In genomic region chr20:58362970-58363369, GRCh38 we compare ENCODE assay signal across 33 cellular contexts.
"Had no signal": no experiment of that assay in that cellular context is flagged by ENCODE, and none has a peak within 500 bp of the region (broad histone marks: within the 10 kb centered on the region; RNA-seq: fewer than 3 reads in every experiment).

No MANE protein-coding gene starts in this region.

- H3K27me3 Mint-ChIP-seq: activated B cell treated with CpG ODN at 0.5 μM for 24 hours; activated naive CD8-positive, alpha-beta T cell; activated T-helper 17 cell treated with anti-CD3 and anti-CD28 coated beads, Interleukin-2, amount 50 U/mL, for 72 hours; central memory CD8-positive, alpha-beta T cell; dendritic cell treated with granulocyte-macrophage colony-stimulating factor and Interleukin-4, amounts not matched to agents 40 ng/mL and 50 ng/mL, for 4 days; T-helper 17 cell had no signal

- H3K9me3 Mint-ChIP-seq: activated B cell treated with CpG ODN at 0.5 μM for 24 hours; activated T-helper 17 cell treated with anti-CD3 and anti-CD28 coated beads, Interleukin-2, amount 50 U/mL, for 72 hours; central memory CD8-positive, alpha-beta T cell; dendritic cell treated with granulocyte-macrophage colony-stimulating factor and Interleukin-4, amounts not matched to agents 40 ng/mL and 50 ng/mL, for 4 days; endodermal cell; T-helper 2 cell treated with Interferon-gamma antibody and Interleukin-4, amounts not matched to agents 5 μg/mL and 100 μg/mL, for 36 hours had no signal

- H3K27me3 ChIP-seq: brain microvascular endothelial cell, dorsolateral prefrontal cortex had no signal

- FAIRE-seq: astrocyte, bronchial epithelial cell, frontal cortex had no signal

- H3K4me1 Mint-ChIP-seq: activated B cell treated with CpG ODN at 0.5 μM for 24 hours; activated T-helper 17 cell treated with anti-CD3 and anti-CD28 coated beads, Interleukin-2, amount 50 U/mL, for 72 hours; central memory CD8-positive, alpha-beta T cell; endodermal cell had no signal

- H3K27ac ChIP-seq: brain microvascular endothelial cell, coronary artery, dorsolateral prefrontal cortex, WERI-Rb-1 had no signal

- DNase-seq: activated B cell treated with CpG ODN at 0.5 μM for 24 hours; activated CD4-positive, alpha-beta T cell treated with anti-CD3 and anti-CD28 coated beads for 48 hours; activated CD4-positive, alpha-beta T cell treated with anti-CD3 and anti-CD28 coated beads, Interleukin-2, amount 50 U/mL, for 1 hour; activated CD4-positive, alpha-beta T cell treated with anti-CD3 and anti-CD28 coated beads, Interleukin-2, amount 50 U/mL, for 48 hours; activated CD8-positive, alpha-beta memory T cell treated with anti-CD3 and anti-CD28 coated beads, Interleukin-2, amount 50 U/mL, for 48 hours; activated effector memory CD4-positive, alpha-beta T cell treated with Interleukin-2 at 50 U/mL for 16 hours; activated gamma-delta T cell treated with Interleukin-2 at 50 U/mL for 16 hours; activated naive CD4-positive, alpha-beta T cell treated with anti-CD3 and anti-CD28 coated beads, Interleukin-2, amount 50 U/mL, for 16 hours; activated naive CD4-positive, alpha-beta T cell treated with Interleukin-2 at 50 U/mL for 16 hours; activated T-cell treated with anti-CD3 and anti-CD28 coated beads for 4 hours; amniotic stem cell; anterior cingulate cortex; brain microvascular endothelial cell; dorsolateral prefrontal cortex; effector memory CD4-positive, alpha-beta T cell; endodermal cell; foreskin fibroblast; head of caudate nucleus; T-helper 1 cell; T-helper 17 cell; T1000; WERI-Rb-1 had no signal

- H3K4me3 Mint-ChIP-seq: activated B cell treated with CpG ODN at 0.5 μM for 24 hours; activated naive CD8-positive, alpha-beta T cell; activated T-helper 17 cell treated with anti-CD3 and anti-CD28 coated beads, Interleukin-2, amount 50 U/mL, for 72 hours; central memory CD8-positive, alpha-beta T cell; dendritic cell treated with granulocyte-macrophage colony-stimulating factor and Interleukin-4, amounts not matched to agents 40 ng/mL and 50 ng/mL, for 4 days; endodermal cell; T-helper 17 cell; T-helper 2 cell treated with Interferon-gamma antibody and Interleukin-4, amounts not matched to agents 5 μg/mL and 100 μg/mL, for 36 hours had no signal

- H3K4me3 ChIP-seq: coronary artery, dorsolateral prefrontal cortex had no signal

- H3K27ac Mint-ChIP-seq: activated B cell treated with CpG ODN at 0.5 μM for 24 hours; activated naive CD8-positive, alpha-beta T cell; activated T-helper 17 cell treated with anti-CD3 and anti-CD28 coated beads, Interleukin-2, amount 50 U/mL, for 72 hours; dendritic cell treated with granulocyte-macrophage colony-stimulating factor and Interleukin-4, amounts not matched to agents 40 ng/mL and 50 ng/mL, for 4 days; endodermal cell; T-helper 2 cell treated with Interferon-gamma antibody and Interleukin-4, amounts not matched to agents 5 μg/mL and 100 μg/mL, for 36 hours had no signal

- ATAC-seq: activated CD4-positive, CD25-positive, alpha-beta regulatory T cell treated with anti-CD3 and anti-CD28 coated beads, Interleukin-2, amount 50 U/mL, for 24 hours; activated T-helper 17 cell treated with anti-CD3 and anti-CD28 coated beads, Interleukin-2, amount 50 U/mL, for 72 hours; esophagus mucosa; T-helper 17 cell had no signal
